Comparison of ENCODE assay signal across 7 cellular contexts in genomic region chr1:229264572-229264971, GRCh38. TPM values are rescaled to one million over a fixed set of nuclear protein-coding genes. Genes with fewer than 3 reads are reported as not detected.
DNase-seq lines count a peak whose midpoint lies in the region; ATAC-seq, FAIRE-seq and TF ChIP-seq lines count a peak whose summit lies in the region.
"Not testable (repeated sequence)": the region's sequence is repeated elsewhere in the genome, so short reads cannot be mapped to it uniquely, and the experiment has no call there.

No MANE protein-coding gene starts in this region.

- H3K27ac ChIP-seq in GM23248; K562 (ENCODE audit: extremely low read depth, low read depth, low read length): not testable (repeated sequence)
- peak overlapping the region; percentile 7; the same call in 1 of the 2 replicates for H3K27ac ChIP-seq in RWPE1

- H3K4me1 ChIP-seq in GM23248 (ENCODE audit: insufficient read depth); K562 (replicated peaks in 1 of 2; ENCODE audit: control insufficient read depth in 2 of 2, insufficient read depth in 2 of 2, low read length in 2 of 2): not testable (repeated sequence)

- H3K79me2 ChIP-seq in GM23248 (ENCODE audit: insufficient read depth); K562 (ENCODE audit: control insufficient read depth, insufficient read depth, low read length): not testable (repeated sequence)

- not testable (repeated sequence) for H3K9me3 ChIP-seq in GM23248 (ENCODE audit: low read depth); MG63; K562 (replicated peaks; ENCODE audit: control insufficient read depth, insufficient read depth, low read depth, low read length)

- not testable (repeated sequence) for TF ChIP-seq RAD21 in K562 (CRISPR knock-in tag; conservative IDR thresholded peaks at IDR 0.05 in 1 of 2, IDR thresholded peaks at IDR 0.05 in 1 of 2)

- BruUV-seq in K562 (replicated peaks; lab: Mats Ljungman, UMichigan), result not testable (repeated sequence)

- 88% methylated on average over 8 of the region's 8 CpGs for WGBS in GM23248 (ENCODE audit: low coverage in 1 of 2, low lambda C conversion rate in 2 of 2, missing lambda C conversion rate in 2 of 2), 2 experiments
- 66% methylated on average over 8 of the region's 8 CpGs for whole genome bisulfite sequencing in K562 (ENCODE audit: insufficient coverage, low coverage, missing lambda C conversion rate)

- FAIRE-seq in K562 (lab: Jason Lieb, UNC), result not testable (repeated sequence)

- not testable (repeated sequence) for TF ChIP-seq CTCF in RWPE1 (conservative IDR thresholded peaks at IDR 0.05; ENCODE audit: low read depth); K562 (IDR thresholded peaks at IDR 0.05 in 2 of 3, conservative IDR thresholded peaks at IDR 0.05 in 1 of 3; ENCODE audit: insufficient read depth in 2 of 3, low read depth in 1 of 3, low read length in 3 of 3); choroid plexus epithelial cell (conservative IDR thresholded peaks at IDR 0.05; ENCODE audit: low read depth, low read length); fibroblast of mammary gland (conservative IDR thresholded peaks at IDR 0.05; ENCODE audit: control insufficient read depth, insufficient read depth, low read depth, low read length)

- not testable (repeated sequence) for H3K4me3 ChIP-seq in GM23248; MG63; K562; choroid plexus epithelial cell (ENCODE audit: low read depth, low read length); fibroblast of mammary gland (ENCODE audit: control insufficient read depth, low read depth, low read length)

- not testable (repeated sequence) for H3K9ac ChIP-seq in GM23248; K562 (ENCODE audit: insufficient read depth in 1 of 2, low read depth in 2 of 2, low read length in 2 of 2)

- not testable (repeated sequence) for TF ChIP-seq EP300 in K562 (IDR thresholded peaks at IDR 0.05; ENCODE audit: low read length)

- not testable (repeated sequence) for H3F3A ChIP-seq in GM23248 (ENCODE audit: insufficient read depth)

- DNase-seq in GM23248 (peak; percentile 20), MG63 (peak; percentile 25), choroid plexus epithelial cell (ENCODE audit: low read depth) (peak; percentile 30), fibroblast of mammary gland (ENCODE audit: low read depth) (peak; percentile 55), iris pigment epithelial cell (ENCODE audit: low read depth) (peak; percentile 24)
- not testable (repeated sequence) for DNase-seq in RWPE1 (ENCODE audit: low spot score); K562 (ENCODE audit: extremely low read depth in 1 of 4, low spot score in 3 of 4)

- H4K20me1 ChIP-seq in GM23248 (ENCODE audit: insufficient read depth); K562 (replicated peaks; ENCODE audit: control insufficient read depth, insufficient read depth, low read length): not testable (repeated sequence)

- TF ChIP-seq POLR2A in K562 (conservative IDR thresholded peaks at IDR 0.05), result not testable (repeated sequence)

- POLR2A ChIA-PET in RWPE1 (lab: Yijun Ruan, JAX; ENCODE audit: low non-redundant PET); K562 (lab: Yijun Ruan, JAX): not testable (repeated sequence)

- in situ Hi-C loops in GM23248 (cut with MboI), result not testable (repeated sequence)
- in situ Hi-C loops in K562 (cut with MboI), result loop anchor here (5.0 kb wide), 1 partner anchor 218 kb away; no protein-coding TSS in a partner anchor

- H3K27me3 ChIP-seq in GM23248 (replicated peaks; ENCODE audit: insufficient read depth); MG63; K562 (ENCODE audit: control insufficient read depth in 2 of 2, insufficient read depth in 2 of 2, low read length in 2 of 2): not testable (repeated sequence)

- not testable (repeated sequence) for H2AFZ ChIP-seq in GM23248; K562 (ENCODE audit: low read depth, low read length)

- intact Hi-C loops in K562 (cut with micrococcal nuclease), result not testable (repeated sequence)

- H3K4me2 ChIP-seq in GM23248 (ENCODE audit: unreplicated experiment); K562 (ENCODE audit: insufficient read depth, low read length): not testable (repeated sequence)

- H3K9me1 ChIP-seq in K562 (ENCODE audit: control insufficient read depth, insufficient read depth, low read length), result not testable (repeated sequence)

- ATAC-seq in K562, result not testable (repeated sequence)

- H3K36me3 ChIP-seq in GM23248 (ENCODE audit: low read depth); MG63: not testable (repeated sequence)
- H3K36me3 ChIP-seq in K562 (ENCODE audit: control insufficient read depth, insufficient read depth, low read length), result peaks cover 25% of the 10 kb centered on the region

- not testable (repeated sequence) for H3K9me2 ChIP-seq in GM23248 (ENCODE audit: insufficient read depth)

- CTCF ChIA-PET in RWPE1 (lab: Yijun Ruan, JAX), result interaction anchor here (0.7 kb wide), 1 partner anchor 163 kb away, joined by 4 read pairs; no protein-coding TSS in a partner anchor
- CTCF ChIA-PET in K562 (lab: Yijun Ruan, JAX; ENCODE audit: low intra/inter-chr PET ratio), result not testable (repeated sequence)

TF ChIP-seq in K562, 482 proteins besides CTCF, POLR2A, EP300 and RAD21:
- TF ChIP-seq NFIC (IDR thresholded peaks at IDR 0.05) (peak; percentile 66), KDM1A (IDR thresholded peaks at IDR 0.05) (peak in 1 of 2 experiments; percentile 31; a peak in 1 of 4 replicates)

RNA-seq across cellular contexts. Expression of gene RAB4A, which starts 6.3 kb away (rescaled TPM):
- total RNA-seq in GM23248 (2014; rRNA removed; shearing (Covaris generic)), result 36.7 and 43.4 TPM in 2 replicates
- polyA plus RNA-seq in GM23248 (2016; fragmentation: Nextera tagmentation; extraction: Ambion mirVana) (47.2 and 52.9 TPM in 2 replicates), K562 (2011; rRNA removed) (33.8 and 35.1 TPM in 2 replicates), K562 (2014; fragmentation: Illumina TruSeq; extraction: Trizol) (20.9 and 26.7 TPM in 2 replicates), K562 (2014; fragmentation: Nextera tagmentation; extraction: Ambion mirVana) (1 to 10 TPM; 8.3 to 9.7 TPM), K562 (2014; rRNA removed) (36.0 and 55.2 TPM in 2 replicates)
- total RNA-seq in MG63 (2014; rRNA removed; shearing (Covaris generic); ENCODE audit: low replicate concordance), result 62.7 and 73.9 TPM in 2 replicates
- total RNA-seq in K562 (2011; cell fraction: chromatin; rRNA removed; ENCODE audit: low replicate concordance), result 13.9 and 34.5 TPM in 2 replicates
- total RNA-seq in K562 (2011; cell fraction: nucleolus; rRNA removed), result 7.4 and 7.8 TPM in 2 replicates
- total RNA-seq in K562 (2011; cell fraction: nucleoplasm; rRNA removed), result 17.1 and 34.4 TPM in 2 replicates
- total RNA-seq in K562 (2014; rRNA removed) (33.4 and 58.5 TPM in 2 replicates), K562 (2014; rRNA removed; fragmentation: Illumina TruSeq; extraction: Trizol) (23.9 and 28.3 TPM in 2 replicates), K562 (2015; rRNA removed; fragmentation: Illumina TruSeq; extraction: Trizol) (21.9 and 23.2 TPM in 2 replicates), K562 (2021) (61.0 and 68.3 TPM in 2 replicates)
- polyA plus RNA-seq in K562 (2011; cell fraction: cytosol; rRNA removed), result 11.7 and 19.5 TPM in 2 replicates
- polyA plus RNA-seq in K562 (2011; cell fraction: nucleus; rRNA removed), result 13.1 and 14.0 TPM in 2 replicates
- 29.8 and 40.1 TPM in 2 replicates for polyA plus RNA-seq in K562 (2012)
- 13.8 and 18.0 TPM in 2 replicates for polyA minus RNA-seq in K562 (2011; rRNA and poly(A)+ RNA removed)
- polyA minus RNA-seq in K562 (2011; cell fraction: cytosol; rRNA and poly(A)+ RNA removed), result 7.9 and 8.5 TPM in 2 replicates
- 10.8 and 11.4 TPM in 2 replicates for polyA minus RNA-seq in K562 (2011; cell fraction: nucleus; rRNA and poly(A)+ RNA removed)
